In the genomic region with DNA sequence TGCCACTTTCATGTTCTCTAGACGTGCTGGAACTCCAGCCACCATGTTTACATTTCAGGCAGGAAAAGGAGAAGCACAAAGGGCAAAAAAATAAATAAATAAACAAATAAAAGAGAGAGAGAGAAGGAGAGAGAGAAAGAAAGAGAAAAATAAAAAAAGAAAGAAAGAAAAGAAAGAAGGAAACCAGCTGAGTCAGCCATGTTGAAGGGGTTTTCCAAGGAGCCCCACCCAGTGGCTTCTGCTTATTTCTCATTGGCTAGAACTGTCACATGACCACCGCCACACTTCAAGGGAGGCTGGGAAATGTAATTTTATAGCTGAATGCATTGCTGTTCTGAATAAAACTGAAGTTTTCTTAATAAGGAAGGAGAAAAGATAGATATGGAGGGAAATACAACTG, we compare ENCODE assay signal across 25 cellular contexts.
DNase-seq lines count a peak whose midpoint lies in the region; TF ChIP-seq lines count a peak whose summit lies in the region.
"Had no signal": no experiment of that assay in that cellular context is flagged by ENCODE, and none has a peak within 500 bp of the region (broad histone marks: within the 10 kb centered on the region; RNA-seq: fewer than 3 reads in every experiment).

No MANE protein-coding gene starts in this region.

- H3K9me3 Mint-ChIP-seq in HFFc6, result no peaks in the 10 kb centered on the region
- H3K9me3 Mint-ChIP-seq: stimulated activated naive CD8-positive, alpha-beta T cell treated with anti-CD3 and anti-CD28 coated beads, Interleukin-15, Interleukin-2, amounts not matched to agents 100 ng/mL and 50 ng/mL, for 24 hours had no signal

- H3K36me3 ChIP-seq in ovary, result no peaks in the 10 kb centered on the region
- H3K36me3 ChIP-seq: spleen, tibial nerve had no signal

- H3K27me3 ChIP-seq in ovary, result no peaks in the 10 kb centered on the region
- H3K27me3 ChIP-seq: tibial nerve had no signal

- H3K36me3 Mint-ChIP-seq in HFFc6 (ENCODE audit: low read depth), result no peaks in the 10 kb centered on the region
- H3K36me3 Mint-ChIP-seq: activated naive CD8-positive, alpha-beta T cell; naive B cell had no signal

- TF ChIP-seq EP300 in ovary (IDR thresholded peaks at IDR 0.05), result no peak

- no peak for TF ChIP-seq POLR2A in ovary (IDR thresholded peaks at IDR 0.05)

- WGBS in ovary, 3 donors, result 63 to 74% (median 66%) methylated on average over 2 of the region's 2 CpGs

- H3K4me3 ChIP-seq in fibroblast of the aortic adventitia (ENCODE audit: low read depth, low read length) (no peak overlapping the region), ovary (no peak overlapping the region)
- H3K4me3 ChIP-seq: dorsolateral prefrontal cortex, spleen, tibial nerve had no signal

- no peak overlapping the region for H3K27ac ChIP-seq in ovary
- H3K27ac ChIP-seq: 22Rv1, dorsolateral prefrontal cortex, epithelial cell of prostate, HL-60, spleen, tibial nerve had no signal

- DNase-seq in DMS53 (lab: John Stamatoyannopoulos, UW) (peak; percentile 12), DMS53 treated with DMSO at 0.1 percent for 48 hours (lab: John Stamatoyannopoulos, UW; ENCODE audit: unreplicated experiment) (no peak), HFFc6 (no peak), RPMI7951 (ENCODE audit: low read depth) (peak; percentile 34), fibroblast of the aortic adventitia (ENCODE audit: low read depth) (peak; percentile 1), ovary (no peak), NCI-H774 (lab: John Stamatoyannopoulos, UW) (no peak)
- no peak for DNase-seq in stimulated activated CD4-positive, alpha-beta T cell treated with anti-CD3 and anti-CD28 coated beads, Interleukin-4, amount 100 ng/mL, for 1 hour
- DNase-seq: activated CD8-positive, alpha-beta memory T cell treated with anti-CD3 and anti-CD28 coated beads, Interleukin-2, amount 10 ng/mL, durations not matched to agents 7 days and 5 days; COR-L47; dorsolateral prefrontal cortex; foreskin melanocyte; GOT3; naive B cell; NCI-H2029 treated with DMSO at 0.1 percent for 48 hours; NCI-H510A; occipital lobe; spleen had no signal

- intact Hi-C loops in ovary (cut with DNase I), result no loop called here

- TF ChIP-seq CTCF in HFFc6 (IDR thresholded peaks at IDR 0.05), result no peak
- no peak for TF ChIP-seq CTCF in fibroblast of the aortic adventitia (IDR thresholded peaks at IDR 0.05; ENCODE audit: insufficient read depth, low read length)
- TF ChIP-seq CTCF in ovary (IDR thresholded peaks at IDR 0.05), result no peak

- peaks cover 3% of the 10 kb centered on the region for H3K27me3 Mint-ChIP-seq in HFFc6 (ENCODE audit: insufficient read depth)

- H3K4me1 Mint-ChIP-seq in HFFc6 (ENCODE audit: low read depth), result peaks cover 9% of the 10 kb centered on the region
- H3K4me1 Mint-ChIP-seq: naive B cell had no signal

- no peaks in the 10 kb centered on the region for H3K4me1 ChIP-seq in ovary (ENCODE audit: insufficient read depth)
- H3K4me1 ChIP-seq: spleen, tibial nerve had no signal

- H3K27ac Mint-ChIP-seq in HFFc6, result no peak overlapping the region
- H3K27ac Mint-ChIP-seq: activated CD8-positive, alpha-beta memory T cell treated with anti-CD3 and anti-CD28 coated beads, Interleukin-2, amount 10 ng/mL, durations not matched to agents 7 days and 5 days; activated naive CD8-positive, alpha-beta T cell; B cell; stimulated activated naive CD8-positive, alpha-beta T cell treated with anti-CD3 and anti-CD28 coated beads, Interleukin-15, Interleukin-2, amounts not matched to agents 100 ng/mL and 50 ng/mL, for 24 hours had no signal

- H3K9me3 ChIP-seq in ovary, result no peaks in the 10 kb centered on the region
- H3K9me3 ChIP-seq: spleen, tibial nerve had no signal

- peak overlapping the region; percentile 67 for H3K4me3 Mint-ChIP-seq in HFFc6
- H3K4me3 Mint-ChIP-seq: activated CD8-positive, alpha-beta memory T cell treated with anti-CD3 and anti-CD28 coated beads, Interleukin-2, amount 10 ng/mL, durations not matched to agents 7 days and 5 days; activated naive CD8-positive, alpha-beta T cell; B cell; naive B cell; stimulated activated naive CD8-positive, alpha-beta T cell treated with anti-CD3 and anti-CD28 coated beads, Interleukin-15, Interleukin-2, amounts not matched to agents 100 ng/mL and 50 ng/mL, for 24 hours had no signal

Comparison
In these comparisons a context has a peak if more than half of its experiments do, and no peak if none do; other contexts are left out.
1. DNase-seq: peak in DMS53 (single experiment), RPMI7951 (single experiment) and fibroblast of the aortic adventitia (single experiment); none in DMS53 treated with DMSO at 0.1 percent for 48 hours (single experiment), HFFc6 (single experiment), ovary (0 of 5), stimulated activated CD4-positive, alpha-beta T cell treated with anti-CD3 and anti-CD28 coated beads, Interleukin-4, amount 100 ng/mL, for 1 hour (single experiment) and NCI-H774 (single experiment).